19 cellular contexts compared by ENCODE assay signal in the genomic region with DNA sequence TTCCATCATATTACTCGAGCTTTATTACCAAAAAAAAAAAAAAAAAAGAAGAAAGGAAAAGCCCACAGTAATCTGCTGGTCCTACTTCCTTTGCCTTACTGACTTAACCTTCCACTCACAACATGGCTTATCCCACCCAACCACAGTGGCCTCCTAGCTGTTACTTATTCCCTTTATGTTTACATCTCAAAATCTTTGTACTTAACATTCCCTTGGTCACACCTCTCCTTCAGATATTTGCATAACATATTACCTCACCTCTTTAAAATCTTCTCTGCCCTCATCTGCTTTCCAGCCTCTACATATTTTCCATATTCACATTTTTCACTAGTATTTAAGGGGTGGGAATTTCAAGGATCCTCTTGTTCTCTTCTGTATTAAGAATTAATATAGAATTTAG.
DNase-seq lines count a peak whose midpoint lies in the region; ATAC-seq, FAIRE-seq and TF ChIP-seq lines count a peak whose summit lies in the region.
"Had no signal": no experiment of that assay in that cellular context is flagged by ENCODE, and none has a peak within 500 bp of the region (broad histone marks: within the 10 kb centered on the region; RNA-seq: fewer than 3 reads in every experiment).

No MANE protein-coding gene starts in this region.

- no peak for ATAC-seq in activated T-cell treated with anti-CD3 and anti-CD28 coated beads, Interleukin-2, amount 50 U/mL, for 72 hours (replicated peaks in 1 of 2)
- ATAC-seq in activated T-cell treated with anti-CD3 and anti-CD28 coated beads, Interleukin-2, amount 50 U/mL, for 4 hours = no peak
- ATAC-seq: HCT116, Panc1 had no signal

- no peaks in the 10 kb centered on the region for H3K27me3 Mint-ChIP-seq in activated T-cell treated with anti-CD3 and anti-CD28 coated beads, Interleukin-2, amount 50 U/mL, for 72 hours (ENCODE audit: low read depth)
- H3K27me3 Mint-ChIP-seq in activated T-cell treated with anti-CD3 and anti-CD28 coated beads, Interleukin-2, amount 50 U/mL, for 4 hours (ENCODE audit: low read depth) = no peaks in the 10 kb centered on the region
- H3K27me3 Mint-ChIP-seq: B cell had no signal

- TF ChIP-seq CTCF in fibroblast of villous mesenchyme (IDR thresholded peaks at IDR 0.05; ENCODE audit: insufficient read depth, low read depth, low read length) = no peak

- no peak overlapping the region for H3K4ac ChIP-seq in mesendoderm (ENCODE audit: low read depth, low read length)

- no peak overlapping the region for H4K8ac ChIP-seq in mesendoderm (ENCODE audit: low read depth, low read length)

- peaks cover 0 to 5% of the 10 kb centered on the region in 2 donors for H3K36me3 Mint-ChIP-seq in activated T-cell treated with anti-CD3 and anti-CD28 coated beads, Interleukin-2, amount 50 U/mL, for 72 hours (ENCODE audit: insufficient read depth in 2 of 2)
- peaks cover 10% of the 10 kb centered on the region for H3K36me3 Mint-ChIP-seq in activated T-cell treated with anti-CD3 and anti-CD28 coated beads, Interleukin-2, amount 50 U/mL, for 4 hours (ENCODE audit: insufficient read depth)

- no peaks in the 10 kb centered on the region for H3K36me3 ChIP-seq in mesendoderm (ENCODE audit: control insufficient read depth, insufficient read depth, low read length)

- H3K56ac ChIP-seq in mesendoderm (ENCODE audit: low read length) = no peak overlapping the region

- H3K4me1 Mint-ChIP-seq in activated T-cell treated with anti-CD3 and anti-CD28 coated beads, Interleukin-2, amount 50 U/mL, for 72 hours (ENCODE audit: low read depth) = peaks cover 14% of the 10 kb centered on the region
- no peaks in the 10 kb centered on the region for H3K4me1 Mint-ChIP-seq in activated T-cell treated with anti-CD3 and anti-CD28 coated beads, Interleukin-2, amount 50 U/mL, for 4 hours (ENCODE audit: low read depth)
- H3K4me1 Mint-ChIP-seq: B cell had no signal

- H3K9me3 Mint-ChIP-seq in activated T-cell treated with anti-CD3 and anti-CD28 coated beads, Interleukin-2, amount 50 U/mL, for 72 hours = peaks cover 0 to 6% of the 10 kb centered on the region in 2 donors
- no peaks in the 10 kb centered on the region for H3K9me3 Mint-ChIP-seq in activated T-cell treated with anti-CD3 and anti-CD28 coated beads, Interleukin-2, amount 50 U/mL, for 4 hours

- H3K4me2 ChIP-seq in mesendoderm (ENCODE audit: low read length) = no peak overlapping the region

- no peak overlapping the region for H3K9ac ChIP-seq in mesendoderm (ENCODE audit: low read length)

- H2BK5ac ChIP-seq in mesendoderm (ENCODE audit: low read length) = no peak overlapping the region

- DNase-seq in activated T-cell treated with anti-CD3 and anti-CD28 coated beads, Interleukin-2, amount 50 U/mL, for 72 hours = no peak
- DNase-seq in activated T-cell treated with anti-CD3 and anti-CD28 coated beads, Interleukin-2, amount 50 U/mL, for 4 hours = no peak
- DNase-seq in fibroblast of villous mesenchyme (ENCODE audit: low read depth) = peak; percentile 60
- DNase-seq in mesendoderm = peak; percentile 81
- no peak for DNase-seq in stimulated activated CD4-positive, alpha-beta T cell treated with anti-CD3 and anti-CD28 coated beads, Interleukin-4, amount 100 ng/mL, for 1 hour
- DNase-seq in activated gamma-delta T cell (lab: John Stamatoyannopoulos, UW) = no peak
- no peak for DNase-seq in frontal cortex (ENCODE audit: low spot score in 2 of 2)
- DNase-seq in NCI-H146 treated with DMSO at 0.1 percent for 48 hours (lab: John Stamatoyannopoulos, UW; ENCODE audit: unreplicated experiment) = no peak
- DNase-seq: 8988T, COR-L47, DMS 273 treated with DMSO at 0.1 percent for 48 hours, GF-D8, MM.1S, NCI-H1092 treated with DMSO at 0.1 percent for 48 hours, NCI-H1694, NCI-H2081 treated with DMSO at 0.1 percent for 48 hours had no signal

- no peak for FAIRE-seq in frontal cortex (lab: Jason Lieb, UNC)

- H3K27ac ChIP-seq in mesendoderm (ENCODE audit: low read depth, low read length) = no peak overlapping the region

- H3K18ac ChIP-seq in mesendoderm (ENCODE audit: low read length) = no peak overlapping the region

- no peak overlapping the region for H4K5ac ChIP-seq in mesendoderm (ENCODE audit: low read length)

- H2AK5ac ChIP-seq in mesendoderm (ENCODE audit: low read length) = no peak overlapping the region

- no peak overlapping the region for H2BK15ac ChIP-seq in mesendoderm (replicated peaks; ENCODE audit: low read depth)

- H3K27me3 ChIP-seq in mesendoderm (ENCODE audit: insufficient read depth, low read length, poor library complexity) = no peaks in the 10 kb centered on the region

- H3K23ac ChIP-seq in mesendoderm (ENCODE audit: low read length) = no peak overlapping the region

- H3K4me3 ChIP-seq in fibroblast of villous mesenchyme (ENCODE audit: low read depth, low read length) (no peak overlapping the region), mesendoderm (ENCODE audit: low read length) (no peak overlapping the region)

- H3K4me1 ChIP-seq in mesendoderm (ENCODE audit: control insufficient read depth, low read depth, low read length) = no peaks in the 10 kb centered on the region

- peak overlapping the region; percentile 81 for H3K27ac Mint-ChIP-seq in activated T-cell treated with anti-CD3 and anti-CD28 coated beads, Interleukin-2, amount 50 U/mL, for 72 hours
- H3K27ac Mint-ChIP-seq: B cell had no signal

- WGBS in mesendoderm (ENCODE audit: extremely low coverage, insufficient coverage, low lambda C conversion rate) = no CpG with 5 or more reads among the region's 1 CpG

- H2BK120ac ChIP-seq in mesendoderm (ENCODE audit: low read depth, low read length) = no peak overlapping the region

- no peaks in the 10 kb centered on the region for H3K79me2 ChIP-seq in mesendoderm (ENCODE audit: control insufficient read depth, insufficient read depth, low read length)

- H3K79me1 ChIP-seq in mesendoderm (ENCODE audit: low read length) = no peaks in the 10 kb centered on the region

- peak overlapping the region in 1 of 2 donors; percentile 3 for H3K4me3 Mint-ChIP-seq in activated T-cell treated with anti-CD3 and anti-CD28 coated beads, Interleukin-2, amount 50 U/mL, for 72 hours
- no peak overlapping the region for H3K4me3 Mint-ChIP-seq in activated T-cell treated with anti-CD3 and anti-CD28 coated beads, Interleukin-2, amount 50 U/mL, for 4 hours
- H3K4me3 Mint-ChIP-seq: B cell had no signal

Comparison
In these comparisons a context has a peak if more than half of its experiments do, and no peak if none do; other contexts are left out.
1. DNase-seq: peak in fibroblast of villous mesenchyme (single experiment) and mesendoderm (single experiment); none in activated T-cell treated with anti-CD3 and anti-CD28 coated beads, Interleukin-2, amount 50 U/mL, for 72 hours (0 of 2), activated T-cell treated with anti-CD3 and anti-CD28 coated beads, Interleukin-2, amount 50 U/mL, for 4 hours (single experiment), stimulated activated CD4-positive, alpha-beta T cell treated with anti-CD3 and anti-CD28 coated beads, Interleukin-4, amount 100 ng/mL, for 1 hour (single experiment), activated gamma-delta T cell (single experiment), frontal cortex (0 of 2) and NCI-H146 treated with DMSO at 0.1 percent for 48 hours (single experiment).